In genomic region chr14:63757211-63757610, GRCh38 we compare ENCODE assay signal across 1 cellular context.
TF ChIP-seq lines count a peak whose summit lies in the region.

No MANE protein-coding gene starts in this region.

TF ChIP-seq in WTC11, 78 proteins besides CTCF, POLR2A, EP300 and RAD21 (continued from another document):
- TF ChIP-seq AR (CRISPR knock-in tag; IDR thresholded peaks at IDR 0.05): no peak
- TF ChIP-seq ARID4B (CRISPR knock-in tag; IDR thresholded peaks at IDR 0.05; ENCODE audit: borderline replicate concordance): no peak
- no peak for TF ChIP-seq ZBTB43 (CRISPR knock-in tag; IDR thresholded peaks at IDR 0.05)
- TF ChIP-seq ELF4 (CRISPR knock-in tag; IDR thresholded peaks at IDR 0.05; ENCODE audit: low read depth): no peak
- TF ChIP-seq USF1 (CRISPR knock-in tag; IDR thresholded peaks at IDR 0.05): no peak
- no peak for TF ChIP-seq IRF1 (CRISPR knock-in tag; IDR thresholded peaks at IDR 0.05)
